ENCODE assay signal across 38 cellular contexts in genomic region chr4:176303938-176304337, GRCh38. TPM values are rescaled to one million over a fixed set of nuclear protein-coding genes. Genes with fewer than 3 reads are reported as not detected.
"Had no signal": no experiment of that assay in that cellular context is flagged by ENCODE, and none has a peak within 500 bp of the region (broad histone marks: within the 10 kb centered on the region; RNA-seq: fewer than 3 reads in every experiment).

No MANE protein-coding gene starts in this region.

- DNase-seq: activated CD4-positive, alpha-beta memory T cell treated with anti-CD3 and anti-CD28 coated beads, Interleukin-2, amount 10 ng/mL, durations not matched to agents 7 days and 5 days; activated CD4-positive, alpha-beta T cell treated with anti-CD3 and anti-CD28 coated beads for 1 hour; activated CD4-positive, alpha-beta T cell treated with anti-CD3 and anti-CD28 coated beads for 48 hours; activated CD4-positive, CD25-positive, alpha-beta regulatory T cell; activated CD8-positive, alpha-beta memory T cell treated with anti-CD3 and anti-CD28 coated beads for 24 hours; activated gamma-delta T cell; activated naive CD4-positive, alpha-beta T cell treated with Interleukin-2 at 50 U/mL for 16 hours; activated naive CD8-positive, alpha-beta T cell treated with anti-CD3 and anti-CD28 coated beads, Interleukin-2, amount 10 ng/mL, durations not matched to agents 7 days and 5 days; activated T-cell treated with anti-CD3 and anti-CD28 coated beads, Interleukin-2, amount 50 U/mL, for 1 hour; amygdala; Kasumi-1; KG1; MM.1S; MV-4-11; NCI-H1092; NCI-H146; NCI-H187; NCI-H2029 treated with DMSO at 0.1 percent for 48 hours; NCI-H2107; NCI-H226; NCI-H446 treated with DMSO at 0.1 percent for 48 hours; NCI-H524; NCI-H69; NCI-H82; PC-3; Peyer's patch; RPMI8226; SHP77 treated with DMSO at 0.1 percent for 48 hours; SW 1271; T-helper 1 cell; T-helper 2 cell; T-helper 9 cell had no signal

- H3K9me3 Mint-ChIP-seq: activated CD4-positive, alpha-beta memory T cell treated with anti-CD3 and anti-CD28 coated beads, Interleukin-2, amount 10 ng/mL, durations not matched to agents 7 days and 5 days; activated naive CD4-positive, alpha-beta T cell treated with anti-CD3 and anti-CD28 coated beads, Interleukin-2, amount 50 U/mL, for 24 hours; activated naive CD8-positive, alpha-beta T cell treated with anti-CD3 and anti-CD28 coated beads, Interleukin-2, amount 10 ng/mL, durations not matched to agents 7 days and 5 days; activated T-helper 2 cell treated with anti-CD3 and anti-CD28 coated beads, Interferon-gamma antibody, Interleukin-2, Interleukin-4, amounts not matched to agents 10 μg/mL and 5 μg/mL and 100 μg/mL, durations not matched to agents 14 hours and 24 hours and 36 hours; central memory CD8-positive, alpha-beta T cell had no signal

- H3K4me3 ChIP-seq: ascending aorta, cardiac muscle cell, Peyer's patch had no signal

- H3K36me3 ChIP-seq: ascending aorta, cardiac muscle cell, Peyer's patch had no signal

- H3K9me3 ChIP-seq: ascending aorta, Peyer's patch had no signal

- H3K4me1 Mint-ChIP-seq: activated CD4-positive, alpha-beta memory T cell treated with anti-CD3 and anti-CD28 coated beads, Interleukin-2, amount 10 ng/mL, durations not matched to agents 7 days and 5 days; activated naive CD4-positive, alpha-beta T cell treated with anti-CD3 and anti-CD28 coated beads, Interleukin-2, amount 50 U/mL, for 24 hours; activated naive CD8-positive, alpha-beta T cell treated with anti-CD3 and anti-CD28 coated beads, Interleukin-2, amount 10 ng/mL, durations not matched to agents 7 days and 5 days; central memory CD8-positive, alpha-beta T cell had no signal

- H3K27me3 ChIP-seq: ascending aorta, cardiac muscle cell, Peyer's patch had no signal

- H3K27ac ChIP-seq: ascending aorta, cardiac muscle cell, Peyer's patch, VCaP had no signal

- H3K27ac Mint-ChIP-seq: activated CD4-positive, alpha-beta memory T cell treated with anti-CD3 and anti-CD28 coated beads, Interleukin-2, amount 10 ng/mL, durations not matched to agents 7 days and 5 days; activated naive CD4-positive, alpha-beta T cell treated with anti-CD3 and anti-CD28 coated beads, Interleukin-2, amount 50 U/mL, for 24 hours; activated naive CD8-positive, alpha-beta T cell treated with anti-CD3 and anti-CD28 coated beads, Interleukin-2, amount 10 ng/mL, durations not matched to agents 7 days and 5 days; activated T-helper 2 cell treated with anti-CD3 and anti-CD28 coated beads, Interferon-gamma antibody, Interleukin-2, Interleukin-4, amounts not matched to agents 10 μg/mL and 5 μg/mL and 100 μg/mL, durations not matched to agents 14 hours and 24 hours and 36 hours had no signal

- H3K4me1 ChIP-seq: ascending aorta, Peyer's patch had no signal

- H3K36me3 Mint-ChIP-seq: activated naive CD4-positive, alpha-beta T cell treated with anti-CD3 and anti-CD28 coated beads, Interleukin-2, amount 50 U/mL, for 24 hours; activated naive CD8-positive, alpha-beta T cell treated with anti-CD3 and anti-CD28 coated beads, Interleukin-2, amount 10 ng/mL, durations not matched to agents 7 days and 5 days had no signal

- H3K4me3 Mint-ChIP-seq: activated CD4-positive, alpha-beta memory T cell treated with anti-CD3 and anti-CD28 coated beads, Interleukin-2, amount 10 ng/mL, durations not matched to agents 7 days and 5 days; activated naive CD4-positive, alpha-beta T cell treated with anti-CD3 and anti-CD28 coated beads, Interleukin-2, amount 50 U/mL, for 24 hours; activated naive CD8-positive, alpha-beta T cell treated with anti-CD3 and anti-CD28 coated beads, Interleukin-2, amount 10 ng/mL, durations not matched to agents 7 days and 5 days; central memory CD8-positive, alpha-beta T cell had no signal

RNA-seq across cellular contexts. Expression of gene ASB5, which starts 34.9 kb away (rescaled TPM):
- total RNA-seq: activated CD4-positive, alpha-beta memory T cell treated with anti-CD3 and anti-CD28 coated beads, Interleukin-2, amount 10 ng/mL, durations not matched to agents 7 days and 5 days; activated naive CD8-positive, alpha-beta T cell treated with anti-CD3 and anti-CD28 coated beads, Interleukin-2, amount 10 ng/mL, durations not matched to agents 7 days and 5 days; activated T-helper 2 cell treated with anti-CD3 and anti-CD28 coated beads, Interferon-gamma antibody, Interleukin-2, Interleukin-4, amounts not matched to agents 10 μg/mL and 5 μg/mL and 100 μg/mL, durations not matched to agents 14 hours and 24 hours and 36 hours; ascending aorta; cardiac muscle cell; PC-3; Peyer's patch had no signal
